26 cellular contexts compared by ENCODE assay signal in genomic region chr2:199784512-199784911, GRCh38.
DNase-seq lines count a peak whose midpoint lies in the region; ATAC-seq, FAIRE-seq and TF ChIP-seq lines count a peak whose summit lies in the region.
"Had no signal": no experiment of that assay in that cellular context is flagged by ENCODE, and none has a peak within 500 bp of the region (broad histone marks: within the 10 kb centered on the region; RNA-seq: fewer than 3 reads in every experiment).

No MANE protein-coding gene starts in this region.

- no peak for TF ChIP-seq EP300 in GM12878 (IDR thresholded peaks at IDR 0.05; ENCODE audit: borderline replicate concordance in 1 of 2, control insufficient read depth in 1 of 2, low read depth in 2 of 2, low read length in 2 of 2)

- no peak for FAIRE-seq in GM12878 (lab: Jason Lieb, UNC)
- FAIRE-seq: A549 had no signal

- H3K4me1 ChIP-seq in GM12878 (ENCODE audit: control insufficient read depth, insufficient read depth, low read length) (no peaks in the 10 kb centered on the region), PC-3 (ENCODE audit: insufficient read depth, low read length) (no peaks in the 10 kb centered on the region), SJCRH30 (no peaks in the 10 kb centered on the region)
- H3K4me1 ChIP-seq: A549, HAP-1 had no signal

- H3K9me3 ChIP-seq in GM12878 (replicated peaks; ENCODE audit: control insufficient read depth, insufficient read depth, low read length) (no peaks in the 10 kb centered on the region), PC-3 (ENCODE audit: low read length) (no peaks in the 10 kb centered on the region), SJCRH30 (replicated peaks) (no peaks in the 10 kb centered on the region; the same call in 1 of the 2 replicates)
- H3K9me3 ChIP-seq: A549, HAP-1 had no signal

- TF ChIP-seq POLR2A in GM12878 (IDR thresholded peaks at IDR 0.05; ENCODE audit: low read depth, low read length): no peak

- BruUV-seq in GM12878 (replicated peaks; lab: Mats Ljungman, UMichigan) (no TSS peak), PC-3 (replicated peaks; lab: Mats Ljungman, UMichigan) (no TSS peak)

- intact Hi-C loops in GM12878 (cut with micrococcal nuclease; ENCODE audit: unreplicated experiment): no loop called here
- intact Hi-C loops in PC-3 (cut with micrococcal nuclease): no loop called here

- ATAC-seq in GM18502 (IDR thresholded peaks at IDR 0.05; ENCODE audit: poor library complexity, unreplicated experiment) (peak; percentile 69), GM19438 (IDR thresholded peaks at IDR 0.05; ENCODE audit: low read depth, unreplicated experiment) (peak; percentile 64), HG02885 (IDR thresholded peaks at IDR 0.05; ENCODE audit: poor library complexity, unreplicated experiment) (peak; percentile 48), GM12878 (peak; percentile 63), PC-3 (no peak)
- ATAC-seq: A549, Panc1 had no signal

- TF ChIP-seq CTCF in GM12878 (IDR thresholded peaks at IDR 0.05 in 2 of 3, conservative IDR thresholded peaks at IDR 0.05 in 1 of 3; ENCODE audit: control insufficient read depth in 2 of 3, extremely low read depth in 1 of 3, insufficient read depth in 1 of 3, low read depth in 3 of 3, low read length in 3 of 3): no peak
- no peak for TF ChIP-seq CTCF in PC-3 (conservative IDR thresholded peaks at IDR 0.05; ENCODE audit: low read depth, low read length)

- H3K36me3 ChIP-seq in GM12878 (ENCODE audit: control insufficient read depth in 2 of 2, insufficient read depth in 2 of 2, low read length in 1 of 2) (no peaks in the 10 kb centered on the region), PC-3 (ENCODE audit: low read depth, low read length) (no peaks in the 10 kb centered on the region), SJCRH30 (no peaks in the 10 kb centered on the region)
- H3K36me3 ChIP-seq: HAP-1 had no signal

- SMC1A ChIA-PET in GM12878 (lab: Charles Lee; ENCODE audit: uncharacterized antibody, unreplicated experiment): no interaction called here

- in situ Hi-C loops in GM12878 (cut with MboI): no loop called here

- RAD21 ChIA-PET in GM12878 (lab: Charles Lee; ENCODE audit: unreplicated experiment): no interaction called here

- no peak overlapping the region for H3K4me2 ChIP-seq in GM12878 (ENCODE audit: control insufficient read depth, insufficient read depth)
- H3K4me2 ChIP-seq in PC-3 (ENCODE audit: low read length): no peak overlapping the region
- H3K4me2 ChIP-seq: A549, KMS-11 had no signal

- H4K20me1 ChIP-seq in GM12878 (ENCODE audit: control insufficient read depth, insufficient read depth) (no peaks in the 10 kb centered on the region), PC-3 (ENCODE audit: low read length) (no peaks in the 10 kb centered on the region)

- DNase-seq in GM12878 (ENCODE audit: low read depth, low spot score) (no peak), GM19238 (ENCODE audit: insufficient read length, low spot score) (no peak), PC-3 (no peak), SJCRH30 (no peak), GM19240 (ENCODE audit: insufficient read length, low spot score) (no peak)
- DNase-seq: CD4-positive, CD25-positive, alpha-beta regulatory T cell; EL; GF-D8; GM23248; IMR-90; NCI-H1105 treated with DMSO at 0.1 percent for 48 hours; NCI-H2081; NCI-H2171; NCI-H345; NCI-H524; NCI-H774; NK-92 treated with Interleukin-12 subunit alpha and Interleukin-12 subunit beta, amount 100 ng/mL, for 24 hours; T-helper 1 cell; T-helper 9 cell had no signal

- H2AFZ ChIP-seq in GM12878 (ENCODE audit: control insufficient read depth, low read depth, low read length) (no peak overlapping the region), PC-3 (ENCODE audit: low read length) (no peak overlapping the region)
- H2AFZ ChIP-seq: GM23248 had no signal

- CTCF ChIA-PET in GM12878 (lab: Yijun Ruan, JAX): no interaction called here
- CTCF ChIA-PET in PC-3 (lab: Charles Lee): no interaction called here

- H3K9me2 ChIP-seq in PC-3 (replicated peaks; ENCODE audit: low read length): no peaks in the 10 kb centered on the region

- WGBS in GM12878 (ENCODE audit: insufficient coverage, insufficient replicate concordance, low lambda C conversion rate, missing lambda C conversion rate): 19% methylated on average over 4 of the region's 4 CpGs

- H3F3A ChIP-seq in PC-3 (ENCODE audit: low read length, unreplicated experiment): no peaks in the 10 kb centered on the region

- H3K79me2 ChIP-seq in GM12878 (ENCODE audit: control insufficient read depth, insufficient read depth, low read length) (no peaks in the 10 kb centered on the region), PC-3 (ENCODE audit: low read length) (no peaks in the 10 kb centered on the region)

- no peak for TF ChIP-seq RAD21 in GM12878 (IDR thresholded peaks at IDR 0.05; ENCODE audit: insufficient read depth, low read depth, low read length)

- no peak overlapping the region for H3K27ac ChIP-seq in GM12878 (ENCODE audit: control insufficient read depth, insufficient read depth)
- no peak overlapping the region for H3K27ac ChIP-seq in PC-3 (ENCODE audit: low read length)
- no peak overlapping the region for H3K27ac ChIP-seq in SJCRH30
- H3K27ac ChIP-seq: A549, GM23248, KMS-11 had no signal

- H3K4me3 ChIP-seq in GM12878 (no peak overlapping the region), PC-3 (ENCODE audit: low read length) (no peak overlapping the region), SJCRH30 (no peak overlapping the region)
- H3K4me3 ChIP-seq: A549, GM23248, HAP-1 had no signal

- POLR2A ChIA-PET in GM12878 (lab: Charles Lee): no interaction called here
- POLR2A ChIA-PET in PC-3 (lab: Charles Lee; ENCODE audit: unreplicated experiment): no interaction called here

- H3K9ac ChIP-seq in GM12878 (ENCODE audit: control insufficient read depth, insufficient read depth, low read length): no peak overlapping the region
- H3K9ac ChIP-seq in PC-3 (ENCODE audit: low read length): no peak overlapping the region
- H3K9ac ChIP-seq: GM23248, KMS-11 had no signal

- H3K27me3 ChIP-seq in GM12878 (replicated peaks in 1 of 2; ENCODE audit: control insufficient read depth in 2 of 2, insufficient read depth in 2 of 2, low read length in 1 of 2): no peaks in the 10 kb centered on the region
- H3K27me3 ChIP-seq in PC-3 (ENCODE audit: low read length): peaks cover 39% of the 10 kb centered on the region
- no peaks in the 10 kb centered on the region; the same call in 1 of the 2 replicates for H3K27me3 ChIP-seq in SJCRH30

TF ChIP-seq in GM12878, 131 proteins besides CTCF, POLR2A, EP300 and RAD21:
- no peak for TF ChIP-seq SMAD1 (IDR thresholded peaks at IDR 0.05; ENCODE audit: low read depth, partially characterized antibody)
- TF ChIP-seq MEF2B (IDR thresholded peaks at IDR 0.05; ENCODE audit: partially characterized antibody, poor library complexity, severe bottlenecking): peak; percentile 36
- no peak for TF ChIP-seq GATAD2B (conservative IDR thresholded peaks at IDR 0.05; ENCODE audit: low read depth)
- TF ChIP-seq SPI1 (IDR thresholded peaks at IDR 0.05; ENCODE audit: borderline replicate concordance, insufficient read depth, low read depth, low read length): peak; percentile 42; the same call in 1 of the 2 replicates
